In the genomic region with DNA sequence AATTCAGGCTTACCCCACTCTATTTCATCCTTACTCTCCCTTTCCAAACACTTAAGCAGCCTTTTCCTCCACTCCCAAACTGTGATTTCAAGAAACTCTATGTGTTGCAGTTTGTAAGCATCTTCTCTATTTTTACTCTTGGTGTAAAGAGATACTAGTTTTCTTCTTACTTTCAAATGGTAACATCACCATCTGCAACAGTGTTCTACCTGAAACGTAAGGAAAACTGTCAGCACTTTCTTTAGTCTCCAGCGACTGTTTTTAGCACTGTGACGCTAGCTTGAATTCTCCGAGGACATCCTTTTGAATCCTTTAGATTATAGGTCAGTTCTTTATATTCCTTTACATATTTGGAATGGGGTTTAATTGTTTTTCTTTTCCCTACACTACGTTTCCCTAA, we compare ENCODE assay signal across 24 cellular contexts.
DNase-seq lines count a peak whose midpoint lies in the region; ATAC-seq and TF ChIP-seq lines count a peak whose summit lies in the region.
"Had no signal": no experiment of that assay in that cellular context is flagged by ENCODE, and none has a peak within 500 bp of the region (broad histone marks: within the 10 kb centered on the region; RNA-seq: fewer than 3 reads in every experiment).

No MANE protein-coding gene starts in this region.

- DNase-seq in MM.1S (peak; percentile 71), chondrocyte (ENCODE audit: low spot score) (no peak), smooth muscle cell (lab: John Stamatoyannopoulos, UW; ENCODE audit: unreplicated experiment) (no peak), NOMO-1 treated with dmso at 0.1 percent for 144 hours (lab: John Stamatoyannopoulos, UW; ENCODE audit: unreplicated experiment) (no peak), lower leg skin (ENCODE audit: low spot score in 2 of 2) (no peak)
- DNase-seq: 8988T; ACHN; AML-193; BE2C; CD4-positive, alpha-beta T cell; CD8-positive, alpha-beta memory T cell; DMS 273 treated with DMSO at 0.1 percent for 48 hours; DMS79; EL; GDM1; GM23248; H9 had no signal

- H3K27ac ChIP-seq in MM.1S (ENCODE audit: low read length): no peak overlapping the region
- peak overlapping the region; percentile 78 for H3K27ac ChIP-seq in smooth muscle cell (ENCODE audit: low read depth)
- H3K27ac ChIP-seq: A549; BLaER1 treated with 17β-estradiol and CSF1 and Interleukin-3, amounts not matched to agents 10 nM and 100 nM; GM23248 had no signal

- H3K4me2 ChIP-seq in MM.1S (ENCODE audit: low read depth, low read length) (peak overlapping the region; percentile 8; the same call in 1 of the 2 replicates), smooth muscle cell (peak overlapping the region; percentile 7)
- H3K4me2 ChIP-seq: A549; BLaER1 treated with 17β-estradiol and CSF1 and Interleukin-3, amounts not matched to agents 10 nM and 100 nM had no signal

- no peak for TF ChIP-seq POLR2A in lower leg skin (IDR thresholded peaks at IDR 0.05)

- H4K20me1 ChIP-seq in MM.1S (ENCODE audit: insufficient read depth, low read length) (no peaks in the 10 kb centered on the region), smooth muscle cell (ENCODE audit: low read depth) (no peaks in the 10 kb centered on the region)
- H4K20me1 ChIP-seq: BLaER1 treated with 17β-estradiol and CSF1 and Interleukin-3, amounts not matched to agents 10 nM and 100 nM had no signal

- H3K9me3 Mint-ChIP-seq in chondrocyte (ENCODE audit: low read depth) (peaks cover 2% of the 10 kb centered on the region), nephron (peaks cover 4% of the 10 kb centered on the region)
- H3K9me3 Mint-ChIP-seq: CD14-positive monocyte had no signal

- no peak for ATAC-seq in GM21367 (IDR thresholded peaks at IDR 0.05; ENCODE audit: unreplicated experiment)
- ATAC-seq: A549, GM12878, HCT116 had no signal

- H3K4me1 Mint-ChIP-seq in chondrocyte (ENCODE audit: low read depth): peaks cover 69% of the 10 kb centered on the region
- peaks cover 58% of the 10 kb centered on the region for H3K4me1 Mint-ChIP-seq in nephron
- H3K4me1 Mint-ChIP-seq: CD14-positive monocyte; CD8-positive, alpha-beta memory T cell had no signal

- TF ChIP-seq CTCF in MM.1S (IDR thresholded peaks at IDR 0.05; ENCODE audit: low read length): no peak
- TF ChIP-seq CTCF in chondrocyte (IDR thresholded peaks at IDR 0.05): no peak
- no peak for TF ChIP-seq CTCF in nephron (IDR thresholded peaks at IDR 0.05; ENCODE audit: unreplicated experiment in 3 of 3)
- TF ChIP-seq CTCF in smooth muscle cell (IDR thresholded peaks at IDR 0.05; ENCODE audit: borderline replicate concordance, insufficient read depth, poor library complexity, severe bottlenecking): no peak
- TF ChIP-seq CTCF in lower leg skin (IDR thresholded peaks at IDR 0.05): no peak

- H3K36me3 Mint-ChIP-seq in chondrocyte (ENCODE audit: low read depth): no peaks in the 10 kb centered on the region
- no peaks in the 10 kb centered on the region for H3K36me3 Mint-ChIP-seq in nephron (ENCODE audit: low read depth)
- H3K36me3 Mint-ChIP-seq: CD14-positive monocyte; CD8-positive, alpha-beta memory T cell had no signal

- no peaks in the 10 kb centered on the region for H3K36me3 ChIP-seq in MM.1S (replicated peaks; ENCODE audit: insufficient read depth, low read length)
- H3K36me3 ChIP-seq in smooth muscle cell (ENCODE audit: low read depth): no peaks in the 10 kb centered on the region
- H3K36me3 ChIP-seq: BE2C; BLaER1 treated with 17β-estradiol and CSF1 and Interleukin-3, amounts not matched to agents 10 nM and 100 nM had no signal

- H3F3A ChIP-seq in MM.1S (ENCODE audit: insufficient read depth, low read length): no peaks in the 10 kb centered on the region
- H3F3A ChIP-seq in smooth muscle cell (ENCODE audit: low read depth): no peaks in the 10 kb centered on the region

- H3K9me2 ChIP-seq in MM.1S (replicated peaks; ENCODE audit: insufficient read depth, low read length): no peaks in the 10 kb centered on the region

- intact Hi-C loops in lower leg skin (cut with DNase I; ENCODE audit: low total_unique reads): no loop called here

- H3K4me1 ChIP-seq in MM.1S (ENCODE audit: low read length) (peaks cover 14% of the 10 kb centered on the region), smooth muscle cell (ENCODE audit: low read depth) (peaks cover 13% of the 10 kb centered on the region)
- H3K4me1 ChIP-seq: A549; BE2C; BLaER1 treated with 17β-estradiol and CSF1 and Interleukin-3, amounts not matched to agents 10 nM and 100 nM had no signal

- WGBS in smooth muscle cell (ENCODE audit: low lambda C conversion rate): 89% methylated on average over 5 of the region's 5 CpGs
- 95% methylated on average over 5 of the region's 5 CpGs for WGBS in lower leg skin, 2 donors

- peak overlapping the region; percentile 88 for H3K27ac Mint-ChIP-seq in chondrocyte (ENCODE audit: unreplicated experiment)
- H3K27ac Mint-ChIP-seq in nephron: peak overlapping the region; percentile 57 to 80 (median 65)
- H3K27ac Mint-ChIP-seq: CD14-positive monocyte; CD4-positive, alpha-beta T cell; CD8-positive, alpha-beta memory T cell had no signal

- H3K27me3 Mint-ChIP-seq in chondrocyte (ENCODE audit: low read depth): no peaks in the 10 kb centered on the region
- H3K27me3 Mint-ChIP-seq in nephron (ENCODE audit: low read depth): no peaks in the 10 kb centered on the region
- H3K27me3 Mint-ChIP-seq: CD4-positive, alpha-beta T cell; CD8-positive, alpha-beta memory T cell had no signal

- H3K9me3 ChIP-seq in MM.1S (replicated peaks; ENCODE audit: insufficient read depth, low read length) (no peaks in the 10 kb centered on the region), smooth muscle cell (replicated peaks; ENCODE audit: low read depth) (no peaks in the 10 kb centered on the region)
- H3K9me3 ChIP-seq: A549; BE2C; BLaER1 treated with 17β-estradiol and CSF1 and Interleukin-3, amounts not matched to agents 10 nM and 100 nM had no signal

- H2AFZ ChIP-seq in MM.1S (ENCODE audit: low read length) (no peak overlapping the region), smooth muscle cell (ENCODE audit: low read depth) (peak overlapping the region; percentile 57)
- H2AFZ ChIP-seq: GM23248 had no signal

- H3K4me3 Mint-ChIP-seq in chondrocyte (ENCODE audit: unreplicated experiment): no peak overlapping the region
- H3K4me3 Mint-ChIP-seq in nephron: peak overlapping the region in 1 of 3 experiments; percentile 7
- H3K4me3 Mint-ChIP-seq: CD14-positive monocyte; CD4-positive, alpha-beta T cell; CD8-positive, alpha-beta memory T cell; H9 had no signal

- no peak overlapping the region for H3K9ac ChIP-seq in MM.1S (ENCODE audit: low read length)
- no peak overlapping the region for H3K9ac ChIP-seq in smooth muscle cell (ENCODE audit: low read depth)
- H3K9ac ChIP-seq: BLaER1 treated with 17β-estradiol and CSF1 and Interleukin-3, amounts not matched to agents 10 nM and 100 nM; GM23248 had no signal

- no peak overlapping the region for H3K4me3 ChIP-seq in MM.1S (ENCODE audit: low read length)
- H3K4me3 ChIP-seq in smooth muscle cell: no peak overlapping the region
- H3K4me3 ChIP-seq in lower leg skin (ENCODE audit: low read depth, poor library complexity, severe bottlenecking): no peak overlapping the region
- H3K4me3 ChIP-seq: A549; BLaER1 treated with 17β-estradiol and CSF1 and Interleukin-3, amounts not matched to agents 10 nM and 100 nM; GM12878; GM23248 had no signal

- H3K27me3 ChIP-seq in MM.1S (replicated peaks; ENCODE audit: insufficient read depth, low read length) (no peaks in the 10 kb centered on the region), smooth muscle cell (ENCODE audit: low read depth) (no peaks in the 10 kb centered on the region)
- H3K27me3 ChIP-seq: BE2C; BLaER1 treated with 17β-estradiol and CSF1 and Interleukin-3, amounts not matched to agents 10 nM and 100 nM had no signal

- H3K79me2 ChIP-seq in MM.1S (ENCODE audit: low read length): no peaks in the 10 kb centered on the region
- no peaks in the 10 kb centered on the region for H3K79me2 ChIP-seq in smooth muscle cell (ENCODE audit: low read depth)
